ENCODE assay signal across 18 cellular contexts in genomic region chr6:143063631-143064030, GRCh38. TPM values are rescaled to one million over a fixed set of nuclear protein-coding genes. Genes with fewer than 3 reads are reported as not detected.
DNase-seq lines count a peak whose midpoint lies in the region; ATAC-seq and TF ChIP-seq lines count a peak whose summit lies in the region.
"Had no signal": no experiment of that assay in that cellular context is flagged by ENCODE, and none has a peak within 500 bp of the region (broad histone marks: within the 10 kb centered on the region; RNA-seq: fewer than 3 reads in every experiment).

No MANE protein-coding gene starts in this region.

- POLR2A ChIA-PET in PC-9 (lab: Charles Lee; ENCODE audit: unreplicated experiment), result interaction anchor here (0.6 kb wide), 2 partner anchors 308 to 334 kb away, joined by 3 to 7 read pairs; no protein-coding TSS in a partner anchor

- DNase-seq in HL-60 (ENCODE audit: low read depth in 1 of 2, low spot score in 1 of 2) (no peak), PC-9 (no peak), AG08395 (ENCODE audit: low spot score) (no peak), iPS-NIHi11 (ENCODE audit: low spot score) (no peak), NCI-H1105 treated with DMSO at 0.1 percent for 48 hours (lab: John Stamatoyannopoulos, UW) (no peak)
- DNase-seq: DMS 273 treated with DMSO at 0.1 percent for 48 hours, GF-D8, GOT3, MM.1S, NCI-H1105, NCI-H1694, NCI-H2081 treated with DMSO at 0.1 percent for 48 hours, NCI-H748 treated with DMSO at 0.1 percent for 48 hours, RPMI8226, T-helper 1 cell had no signal

- intact Hi-C loops in PC-9 (cut with micrococcal nuclease; ENCODE audit: unreplicated experiment), result loop anchor here (5.0 to 10.0 kb wide), 3 partner anchors 271 to 491 kb away; no protein-coding TSS in a partner anchor

- H3K79me2 ChIP-seq in PC-9 (ENCODE audit: low read depth), result peaks cover 55% of the 10 kb centered on the region

- CTCF ChIA-PET in PC-9 (lab: Charles Lee), result no interaction called here

- H3K27me3 ChIP-seq in HL-60 (ENCODE audit: insufficient read depth, poor library complexity, severe bottlenecking) (no peaks in the 10 kb centered on the region), PC-9 (ENCODE audit: insufficient read depth, low read depth) (no peaks in the 10 kb centered on the region), iPS-20b (ENCODE audit: insufficient read depth, low read length) (no peaks in the 10 kb centered on the region)

- H3K9me3 ChIP-seq in PC-9 (ENCODE audit: insufficient read depth, low read depth) (peaks cover 6% of the 10 kb centered on the region; the same call in 1 of the 2 replicates), iPS-20b (ENCODE audit: insufficient read depth, low read depth, low read length) (no peaks in the 10 kb centered on the region)

- no TSS peak for BruUV-seq in PC-9 (replicated peaks; lab: Mats Ljungman, UMichigan)

- H3K4me3 ChIP-seq in HL-60 (replicated peaks; ENCODE audit: insufficient read depth, low read length), result no peak overlapping the region
- H3K4me3 ChIP-seq in PC-9, result no peak overlapping the region
- 0 out of 2 replicates have a peak overlapping the region, but pooled peaks have one; percentile 9 for H3K4me3 ChIP-seq in iPS-20b (ENCODE audit: low read length)
- H3K4me3 ChIP-seq: GM12878 had no signal

- H3F3A ChIP-seq in PC-9 (ENCODE audit: insufficient read depth, low read depth), result peaks cover 25% of the 10 kb centered on the region

- peak overlapping the region; percentile 17; the same call in 1 of the 2 replicates for H3K9ac ChIP-seq in iPS-20b (ENCODE audit: low read depth, low read length)

- no peak overlapping the region for H2AFZ ChIP-seq in PC-9

- ATAC-seq in HG02763 (IDR thresholded peaks at IDR 0.05; ENCODE audit: unreplicated experiment), result no peak
- ATAC-seq: GM12878 had no signal

- H3K4me1 ChIP-seq in PC-9 (replicated peaks; ENCODE audit: insufficient read depth) (peaks cover 50% of the 10 kb centered on the region), iPS-20b (ENCODE audit: insufficient read depth, low read length) (peaks cover 39% of the 10 kb centered on the region)

- no peak for TF ChIP-seq CTCF in HL-60 (IDR thresholded peaks at IDR 0.05; ENCODE audit: insufficient read depth, low read length)
- no peak for TF ChIP-seq CTCF in PC-9 (conservative IDR thresholded peaks at IDR 0.05)

- no peaks in the 10 kb centered on the region for H4K20me1 ChIP-seq in PC-9 (ENCODE audit: insufficient read depth)

- no peaks in the 10 kb centered on the region for H3K9me2 ChIP-seq in PC-9 (ENCODE audit: insufficient read depth)

- H3K27ac ChIP-seq in HL-60 (replicated peaks) (peak overlapping the region; percentile 76), PC-9 (no peak overlapping the region), iPS-20b (ENCODE audit: low read length) (no peak overlapping the region)

- peak overlapping the region; percentile 55 for H3K4me2 ChIP-seq in PC-9

- 0 out of 2 replicates have a peak, but pooled peaks cover 9% of the 10 kb centered on the region for H3K36me3 ChIP-seq in PC-9 (ENCODE audit: low read depth)
- H3K36me3 ChIP-seq in iPS-20b (ENCODE audit: insufficient read depth, low read depth, low read length), result no peaks in the 10 kb centered on the region

RNA-seq across cellular contexts. Expression of gene AIG1, which starts 2.9 kb away (rescaled TPM):
- 37.7 and 46.6 TPM in 2 replicates for total RNA-seq in PC-9 (2021)
